ENCODE assay signal across 9 cellular contexts in the genomic region with DNA sequence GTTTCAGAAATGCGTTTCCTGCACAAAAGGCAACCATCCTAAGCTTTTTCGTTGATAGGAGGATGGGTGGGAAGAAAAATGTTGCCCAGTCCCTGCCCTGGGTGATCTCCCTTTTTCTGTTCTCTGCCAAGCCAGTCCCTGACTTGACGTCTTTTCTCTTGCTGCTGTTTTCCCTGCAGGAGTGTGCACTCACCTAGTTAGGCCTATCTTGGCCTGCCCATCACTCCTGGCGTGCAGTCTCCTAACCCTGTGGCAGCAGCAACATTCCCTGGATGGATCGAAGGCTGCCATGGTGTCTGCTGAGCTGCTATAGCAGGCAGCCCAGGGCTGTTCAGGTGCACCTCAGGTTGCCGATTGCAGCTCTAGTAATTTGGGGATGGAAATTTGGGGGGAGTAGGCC. TPM values are rescaled to one million over a fixed set of nuclear protein-coding genes. Genes with fewer than 3 reads are reported as not detected.
DNase-seq lines count a peak whose midpoint lies in the region; ATAC-seq, FAIRE-seq and TF ChIP-seq lines count a peak whose summit lies in the region.
"Had no signal": no experiment of that assay in that cellular context is flagged by ENCODE, and none has a peak within 500 bp of the region (broad histone marks: within the 10 kb centered on the region; RNA-seq: fewer than 3 reads in every experiment).

No MANE protein-coding gene starts in this region.

- H3K9me3 ChIP-seq in kidney (ENCODE audit: control insufficient read depth in 1 of 2, low read length in 2 of 2): no peaks in the 10 kb centered on the region
- no peaks in the 10 kb centered on the region for H3K9me3 ChIP-seq in suprapubic skin

- H3K27me3 Mint-ChIP-seq in T-helper 1 cell treated with Interleukin-12 subunit alpha and Interleukin-12 subunit beta and Interleukin-4 antibody, amounts not matched to agents 30 μg/mL and 1 μg/mL, for 36 hours (ENCODE audit: low read depth): no peaks in the 10 kb centered on the region
- no peaks in the 10 kb centered on the region for H3K27me3 Mint-ChIP-seq in activated T-helper 17 cell treated with anti-CD3 and anti-CD28 coated beads, Interleukin-2, amount 50 U/mL, for 72 hours

- WGBS in suprapubic skin: 20% methylated on average over 6 of the region's 6 CpGs

- no peak for FAIRE-seq in kidney (lab: Jason Lieb, UNC)

- no peaks in the 10 kb centered on the region for H3K9me3 Mint-ChIP-seq in T-helper 1 cell treated with Interleukin-12 subunit alpha and Interleukin-12 subunit beta and Interleukin-4 antibody, amounts not matched to agents 30 μg/mL and 1 μg/mL, for 36 hours
- H3K9me3 Mint-ChIP-seq in activated T-helper 17 cell treated with anti-CD3 and anti-CD28 coated beads, Interleukin-2, amount 50 U/mL, for 72 hours: no peaks in the 10 kb centered on the region

- peak overlapping the region; percentile 84 for H3K27ac Mint-ChIP-seq in T-helper 1 cell treated with Interleukin-12 subunit alpha and Interleukin-12 subunit beta and Interleukin-4 antibody, amounts not matched to agents 30 μg/mL and 1 μg/mL, for 36 hours
- peak overlapping the region; percentile 88 for H3K27ac Mint-ChIP-seq in activated T-helper 17 cell treated with anti-CD3 and anti-CD28 coated beads, Interleukin-2, amount 50 U/mL, for 72 hours

- DNase-seq in T-helper 1 cell: no peak
- DNase-seq in kidney: no peak
- no peak for DNase-seq in suprapubic skin (ENCODE audit: low spot score in 2 of 2)
- DNase-seq in HuH-7.5 (ENCODE audit: low spot score): no peak
- no peak for DNase-seq in NCI-H187 (lab: John Stamatoyannopoulos, UW)
- DNase-seq in SHP77 treated with DMSO at 0.1 percent for 48 hours (lab: John Stamatoyannopoulos, UW): no peak
- DNase-seq: activated CD4-positive, alpha-beta T cell treated with anti-CD3 and anti-CD28 coated beads, Interleukin-2, amount 50 U/mL, for 4 hours had no signal

- H3K4me1 ChIP-seq in kidney (ENCODE audit: control insufficient read depth in 1 of 2, insufficient read depth in 1 of 2, low read depth in 1 of 2, low read length in 2 of 2) (peaks cover 14 to 17% of the 10 kb centered on the region in 2 donors), suprapubic skin (peaks cover 28% of the 10 kb centered on the region)

- H3K9ac ChIP-seq in kidney (ENCODE audit: low read length in 2 of 2): peak overlapping the region; percentile 37 to 56

- ATAC-seq in activated T-helper 17 cell treated with anti-CD3 and anti-CD28 coated beads, Interleukin-2, amount 50 U/mL, for 72 hours (replicated peaks): no peak

- no peaks in the 10 kb centered on the region for H3K27me3 ChIP-seq in suprapubic skin

- H3K36me3 Mint-ChIP-seq in T-helper 1 cell treated with Interleukin-12 subunit alpha and Interleukin-12 subunit beta and Interleukin-4 antibody, amounts not matched to agents 30 μg/mL and 1 μg/mL, for 36 hours (ENCODE audit: low read depth): peaks cover 12% of the 10 kb centered on the region
- H3K36me3 Mint-ChIP-seq in activated T-helper 17 cell treated with anti-CD3 and anti-CD28 coated beads, Interleukin-2, amount 50 U/mL, for 72 hours (ENCODE audit: low read depth): peaks cover 36% of the 10 kb centered on the region

- H3K4me1 Mint-ChIP-seq in T-helper 1 cell treated with Interleukin-12 subunit alpha and Interleukin-12 subunit beta and Interleukin-4 antibody, amounts not matched to agents 30 μg/mL and 1 μg/mL, for 36 hours (ENCODE audit: low read depth): peaks cover 30% of the 10 kb centered on the region
- peaks cover 17% of the 10 kb centered on the region for H3K4me1 Mint-ChIP-seq in activated T-helper 17 cell treated with anti-CD3 and anti-CD28 coated beads, Interleukin-2, amount 50 U/mL, for 72 hours

- peak overlapping the region; percentile 93 for H3K4me3 Mint-ChIP-seq in T-helper 1 cell treated with Interleukin-12 subunit alpha and Interleukin-12 subunit beta and Interleukin-4 antibody, amounts not matched to agents 30 μg/mL and 1 μg/mL, for 36 hours
- H3K4me3 Mint-ChIP-seq in activated T-helper 17 cell treated with anti-CD3 and anti-CD28 coated beads, Interleukin-2, amount 50 U/mL, for 72 hours: peak overlapping the region; percentile 88

- no peak overlapping the region for H3K27ac ChIP-seq in kidney (ENCODE audit: low read depth in 2 of 2, low read length in 2 of 2)
- no peak overlapping the region for H3K27ac ChIP-seq in suprapubic skin

- TF ChIP-seq POLR2A in suprapubic skin (IDR thresholded peaks at IDR 0.05): no peak

- peaks cover 11 to 26% of the 10 kb centered on the region in 2 donors for H3K36me3 ChIP-seq in kidney (ENCODE audit: control insufficient read depth in 1 of 2, insufficient read depth in 2 of 2, low read length in 2 of 2)
- peaks cover 29% of the 10 kb centered on the region for H3K36me3 ChIP-seq in suprapubic skin

- H3K4me3 ChIP-seq in kidney (ENCODE audit: low read length in 2 of 2): peak overlapping the region; percentile 49 to 80
- peak overlapping the region; percentile 96 for H3K4me3 ChIP-seq in suprapubic skin

- intact Hi-C loops in kidney (cut with DNase I): loop anchor here (10.0 kb wide), 2 partner anchors 67 to 127 kb away; a partner anchor contains a TSS

- no peak for TF ChIP-seq EP300 in suprapubic skin (IDR thresholded peaks at IDR 0.05)

- TF ChIP-seq CTCF in kidney (IDR thresholded peaks at IDR 0.05; ENCODE audit: borderline replicate concordance, extremely low read depth, insufficient read depth) (no peak), suprapubic skin (IDR thresholded peaks at IDR 0.05) (no peak)

RNA-seq across cellular contexts. Expression of a gene that starts 1.2 kb away (rescaled TPM):
- total RNA-seq in activated T-helper 17 cell treated with anti-CD3 and anti-CD28 coated beads, Interleukin-2, amount 50 U/mL, for 72 hours: 10 to 100 TPM; 23.8 to 31.1 TPM
- total RNA-seq in kidney (44.5 TPM), suprapubic skin (10 to 100 TPM; 14.2 to 27.6 (median 19.3) TPM)
- polyA plus RNA-seq in kidney (ENCODE audit: insufficient read depth, low read depth, low replicate concordance): 29.4 TPM

RNA-seq across cellular contexts. Expression of a gene that starts 14.2 kb away (rescaled TPM):
- total RNA-seq in activated T-helper 17 cell treated with anti-CD3 and anti-CD28 coated beads, Interleukin-2, amount 50 U/mL, for 72 hours: 10 to 100 TPM; 13.2 to 16.2 TPM
- total RNA-seq in kidney (24.4 TPM), suprapubic skin (10 to 100 TPM; 19.6 to 27.6 (median 24.4) TPM)
- polyA plus RNA-seq in kidney (ENCODE audit: insufficient read depth, low read depth, low replicate concordance): 133 TPM

RNA-seq across cellular contexts. Expression of a gene that starts 24.5 kb away (rescaled TPM):
- total RNA-seq in activated T-helper 17 cell treated with anti-CD3 and anti-CD28 coated beads, Interleukin-2, amount 50 U/mL, for 72 hours: 10 to 100 TPM; 58.6 to 90.5 TPM
- total RNA-seq in kidney (146 TPM), suprapubic skin (10 to 100 TPM; 34.8 to 72.6 (median 60.4) TPM)
- 60.3 TPM for polyA plus RNA-seq in kidney (ENCODE audit: insufficient read depth, low read depth, low replicate concordance)
